In the genomic region with DNA sequence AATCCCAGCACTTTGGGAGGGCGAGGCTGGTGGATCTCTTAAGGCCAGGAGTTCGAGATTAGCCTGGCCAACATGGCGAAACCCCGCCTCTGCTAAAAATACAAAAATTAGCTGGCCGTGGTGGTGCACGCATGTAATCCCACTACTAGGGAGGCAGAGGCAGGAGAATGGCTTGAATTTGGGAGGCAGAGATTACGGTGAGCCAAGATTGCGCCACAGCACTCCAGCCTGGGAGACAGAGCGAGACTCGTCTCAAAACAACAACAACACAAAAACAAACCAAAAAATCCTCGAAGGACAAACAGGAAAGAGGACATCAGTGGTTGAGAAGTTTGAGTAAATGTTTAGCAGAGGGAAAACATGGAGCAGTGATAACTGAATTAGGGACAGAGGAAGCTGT, we compare ENCODE assay signal across 20 cellular contexts. TPM values are rescaled to one million over a fixed set of nuclear protein-coding genes. Genes with fewer than 3 reads are reported as not detected.
DNase-seq lines count a peak whose midpoint lies in the region; ATAC-seq and TF ChIP-seq lines count a peak whose summit lies in the region.
"Had no signal": no experiment of that assay in that cellular context is flagged by ENCODE, and none has a peak within 500 bp of the region (broad histone marks: within the 10 kb centered on the region; RNA-seq: fewer than 3 reads in every experiment).

No MANE protein-coding gene starts in this region.

- H3K27ac ChIP-seq in heart right ventricle (peak overlapping the region in 7 of 10 donors; percentile 29 to 83 (median 65)), smooth muscle cell (ENCODE audit: low read depth) (peak overlapping the region; percentile 0)
- H3K27ac ChIP-seq: C4-2B, SJSA1 had no signal

- no peak overlapping the region for H3K4me3 Mint-ChIP-seq in mesothelial cell of epicardium
- H3K4me3 Mint-ChIP-seq: CD8-positive, alpha-beta memory T cell had no signal

- peaks cover 38% of the 10 kb centered on the region for H3F3A ChIP-seq in smooth muscle cell (ENCODE audit: low read depth)

- 81 to 85% methylated on average over 11 of the region's 11 CpGs for WGBS in heart right ventricle, 2 donors
- 94% methylated on average over 11 of the region's 11 CpGs for WGBS in smooth muscle cell (ENCODE audit: low lambda C conversion rate)

- H4K20me1 ChIP-seq in smooth muscle cell (ENCODE audit: low read depth): peaks cover 94% of the 10 kb centered on the region

- H3K4me1 ChIP-seq in heart right ventricle (peaks cover 0 to 30% (median 15%) of the 10 kb centered on the region in 9 donors), smooth muscle cell (ENCODE audit: low read depth) (no peaks in the 10 kb centered on the region)

- H3K27me3 ChIP-seq in heart right ventricle: peaks cover 0 to 6% (median 0%) of the 10 kb centered on the region in 7 donors
- H3K27me3 ChIP-seq in smooth muscle cell (ENCODE audit: low read depth): no peaks in the 10 kb centered on the region
- H3K27me3 ChIP-seq: SJSA1 had no signal

- H3K27ac Mint-ChIP-seq in mesothelial cell of epicardium: peak overlapping the region; percentile 43

- H3K36me3 Mint-ChIP-seq in mesothelial cell of epicardium: peaks cover 3% of the 10 kb centered on the region
- H3K36me3 Mint-ChIP-seq: CD8-positive, alpha-beta memory T cell had no signal

- H3K9me3 ChIP-seq in heart right ventricle: no peaks in the 10 kb centered on the region
- no peaks in the 10 kb centered on the region for H3K9me3 ChIP-seq in smooth muscle cell (replicated peaks; ENCODE audit: low read depth)
- H3K9me3 ChIP-seq: SJSA1 had no signal

- no peak for ATAC-seq in heart right ventricle
- no peak for ATAC-seq in Right ventricle myocardium superior (ENCODE audit: poor library complexity)
- ATAC-seq in GM21619 (IDR thresholded peaks at IDR 0.05; ENCODE audit: unreplicated experiment): no peak
- ATAC-seq in GM19328 (IDR thresholded peaks at IDR 0.05; ENCODE audit: unreplicated experiment): no peak
- ATAC-seq: Panc1 had no signal

- DNase-seq in heart right ventricle: no peak
- no peak for DNase-seq in Right ventricle myocardium superior
- no peak for DNase-seq in mesothelial cell of epicardium (ENCODE audit: low spot score in 2 of 2, unreplicated experiment in 2 of 2)
- no peak for DNase-seq in smooth muscle cell (lab: John Stamatoyannopoulos, UW; ENCODE audit: unreplicated experiment)
- no peak for DNase-seq in NCI-H2107 (lab: John Stamatoyannopoulos, UW)
- DNase-seq: Calu3; CD8-positive, alpha-beta memory T cell; DMS153; Karpas-422; NCI-H1694; NCI-H2081; NCI-H2171 treated with DMSO at 0.1 percent for 48 hours; NCI-H524 treated with DMSO at 0.1 percent for 48 hours; NCI-H82 had no signal

- no peak for TF ChIP-seq CTCF in heart right ventricle (IDR thresholded peaks at IDR 0.05)
- no peak for TF ChIP-seq CTCF in mesothelial cell of epicardium (IDR thresholded peaks at IDR 0.05; ENCODE audit: unreplicated experiment)
- no peak for TF ChIP-seq CTCF in smooth muscle cell (IDR thresholded peaks at IDR 0.05; ENCODE audit: borderline replicate concordance, insufficient read depth, poor library complexity, severe bottlenecking)

- no peaks in the 10 kb centered on the region for H3K27me3 Mint-ChIP-seq in mesothelial cell of epicardium (ENCODE audit: low read depth)
- H3K27me3 Mint-ChIP-seq: CD8-positive, alpha-beta memory T cell; IgD-negative memory B cell had no signal

- H3K9ac ChIP-seq in smooth muscle cell (ENCODE audit: low read depth): no peak overlapping the region

- no peak overlapping the region for H2AFZ ChIP-seq in smooth muscle cell (ENCODE audit: low read depth)

- H3K9me3 Mint-ChIP-seq in mesothelial cell of epicardium: peaks cover 15% of the 10 kb centered on the region
- H3K9me3 Mint-ChIP-seq: CD8-positive, alpha-beta memory T cell had no signal

- intact Hi-C loops in heart right ventricle (cut with DNase I): loop anchor here in 2 of 10 donors (5.0 kb wide), 2 partner anchors 51 to 56 kb away; a partner anchor contains a TSS
- intact Hi-C loops in Right ventricle myocardium superior (cut with DNase I): no loop called here

- no peak overlapping the region for H3K4me2 ChIP-seq in smooth muscle cell

- H3K4me3 ChIP-seq in heart right ventricle (no peak overlapping the region), smooth muscle cell (no peak overlapping the region)
- H3K4me3 ChIP-seq: SJSA1 had no signal

- H3K79me2 ChIP-seq in smooth muscle cell (ENCODE audit: low read depth): no peaks in the 10 kb centered on the region

- H3K4me1 Mint-ChIP-seq in mesothelial cell of epicardium: peaks cover 41% of the 10 kb centered on the region
- H3K4me1 Mint-ChIP-seq: CD8-positive, alpha-beta memory T cell had no signal

- H3K36me3 ChIP-seq in heart right ventricle: no peaks in the 10 kb centered on the region
- peaks cover 5% of the 10 kb centered on the region for H3K36me3 ChIP-seq in smooth muscle cell (ENCODE audit: low read depth)
- H3K36me3 ChIP-seq: SJSA1 had no signal

RNA-seq across cellular contexts. Expression of a gene that starts 52.3 kb away (rescaled TPM):
- total RNA-seq in heart right ventricle (10 to 100 TPM; 33.3 to 51.8 (median 43.0) TPM), Right ventricle myocardium superior (36.5 TPM), mesothelial cell of epicardium (76.4 to 82.7 TPM (median 78.2 TPM) in 3 replicates), smooth muscle cell (101 and 126 TPM in 2 replicates)
- polyA plus RNA-seq in heart right ventricle (10 to 100 TPM; 16.5 to 60.8 TPM), smooth muscle cell (81.2 and 83.9 TPM in 2 replicates)
